14 cellular contexts compared by ENCODE assay signal in the genomic region with DNA sequence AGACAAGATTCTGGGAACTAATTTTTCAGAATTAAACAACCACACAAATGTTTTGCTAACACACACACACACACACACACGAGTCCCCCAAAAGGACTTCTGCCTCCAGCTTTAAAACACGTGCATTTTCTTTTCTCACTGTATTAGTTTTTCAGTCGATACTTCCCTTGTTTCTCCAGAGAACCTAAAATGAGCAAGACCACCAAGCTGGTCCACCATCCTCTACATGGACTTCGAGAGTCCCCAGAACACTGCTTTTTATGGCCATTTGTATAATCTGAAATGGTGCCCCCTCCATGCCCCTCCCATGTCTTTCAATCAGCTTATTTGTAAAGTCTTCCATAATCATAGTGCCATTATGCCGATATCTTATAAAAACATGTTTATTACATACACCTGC. TPM values are rescaled to one million over a fixed set of nuclear protein-coding genes. Genes with fewer than 3 reads are reported as not detected.
A peak's percentile ranks its signal among the peaks of the same experiment; 100 is the strongest.
DNase-seq lines count a peak whose midpoint lies in the region; ATAC-seq, FAIRE-seq and TF ChIP-seq lines count a peak whose summit lies in the region.
"Had no signal": no experiment of that assay in that cellular context is flagged by ENCODE, and none has a peak within 500 bp of the region (broad histone marks: within the 10 kb centered on the region; RNA-seq: fewer than 3 reads in every experiment).

No MANE protein-coding gene starts in this region.

- intact Hi-C loops in activated T-helper 1 cell treated with anti-CD3 and anti-CD28 coated beads, Interleukin-12 subunit alpha, Interleukin-12 subunit beta, Interleukin-2, Interleukin-4 antibody, amounts not matched to agents 30 ng/mL and 10 ng/mL and 1 ng/mL, durations not matched to agents 14 hours and 24 hours and 36 hours (cut with micrococcal nuclease), result loop anchor here (1.0 to 5.0 kb wide), 10 partner anchors 14 to 548 kb away; a partner anchor contains a TSS
- intact Hi-C loops in mucosa of descending colon (cut with DNase I, micrococcal nuclease), result no loop called here

- H3K4me3 ChIP-seq in CD4-positive, CD25-positive, alpha-beta regulatory T cell (ENCODE audit: low read depth, low read length), result peak overlapping the region; percentile 73
- no peak overlapping the region for H3K4me3 ChIP-seq in mucosa of descending colon
- H3K4me3 ChIP-seq: adrenal gland, gastrocnemius medialis had no signal

- H3K27me3 ChIP-seq in CD4-positive, CD25-positive, alpha-beta regulatory T cell (ENCODE audit: control insufficient read depth, insufficient read depth, low read length), result no peaks in the 10 kb centered on the region
- H3K27me3 ChIP-seq: adrenal gland, BE2C, gastrocnemius medialis had no signal

- H3K9me3 Mint-ChIP-seq in CD4-positive, CD25-positive, alpha-beta regulatory T cell, result peaks cover 0 to 9% (median 0%) of the 10 kb centered on the region in 7 donors
- H3K9me3 Mint-ChIP-seq in activated T-helper 1 cell treated with anti-CD3 and anti-CD28 coated beads, Interleukin-12 subunit alpha, Interleukin-12 subunit beta, Interleukin-2, Interleukin-4 antibody, amounts not matched to agents 30 ng/mL and 10 ng/mL and 1 ng/mL, durations not matched to agents 14 hours and 24 hours and 36 hours, result no peaks in the 10 kb centered on the region
- peaks cover 0 to 10% (median 0%) of the 10 kb centered on the region in 9 donors for H3K9me3 Mint-ChIP-seq in naive thymus-derived CD8-positive, alpha-beta T cell

- peaks cover 92% of the 10 kb centered on the region for H3K4me1 ChIP-seq in CD4-positive, CD25-positive, alpha-beta regulatory T cell (ENCODE audit: control insufficient read depth, insufficient read depth, low read length, poor library complexity, severe bottlenecking)
- H3K4me1 ChIP-seq in mucosa of descending colon (ENCODE audit: low read depth), result no peaks in the 10 kb centered on the region
- H3K4me1 ChIP-seq: BE2C, gastrocnemius medialis had no signal

- no peak for DNase-seq in CD4-positive, CD25-positive, alpha-beta regulatory T cell
- DNase-seq in GM19239 (ENCODE audit: insufficient read length, low spot score) (no peak), glomerular visceral epithelial cell (ENCODE audit: extremely low spot score) (no peak), RPMI8226 (no peak), SW 1271 (lab: John Stamatoyannopoulos, UW) (no peak), mucosa of descending colon (no peak)
- no peak for DNase-seq in activated T-helper 1 cell treated with anti-CD3 and anti-CD28 coated beads, Interleukin-12 subunit alpha, Interleukin-12 subunit beta, Interleukin-2, Interleukin-4 antibody, amounts not matched to agents 30 ng/mL and 10 ng/mL and 1 ng/mL, durations not matched to agents 14 hours and 24 hours and 36 hours (ENCODE audit: low spot score)
- DNase-seq in naive thymus-derived CD8-positive, alpha-beta T cell, result no peak
- DNase-seq: adrenal gland, BE2C, NCI-H2029, T1000 had no signal

- peak overlapping the region; percentile 85 for H3K27ac ChIP-seq in CD4-positive, CD25-positive, alpha-beta regulatory T cell (ENCODE audit: insufficient read depth, low read length, poor library complexity, severe bottlenecking)
- H3K27ac ChIP-seq: adrenal gland, gastrocnemius medialis had no signal

- peaks cover 44 to 99% (median 83%) of the 10 kb centered on the region in 4 donors for H3K4me1 Mint-ChIP-seq in CD4-positive, CD25-positive, alpha-beta regulatory T cell
- H3K4me1 Mint-ChIP-seq in activated T-helper 1 cell treated with anti-CD3 and anti-CD28 coated beads, Interleukin-12 subunit alpha, Interleukin-12 subunit beta, Interleukin-2, Interleukin-4 antibody, amounts not matched to agents 30 ng/mL and 10 ng/mL and 1 ng/mL, durations not matched to agents 14 hours and 24 hours and 36 hours (ENCODE audit: low read depth), result peaks cover 97% of the 10 kb centered on the region
- peaks cover 63 to 100% (median 97%) of the 10 kb centered on the region in 4 donors for H3K4me1 Mint-ChIP-seq in naive thymus-derived CD8-positive, alpha-beta T cell

- peak; percentile 11 for FAIRE-seq in GM19239 (lab: Jason Lieb, UNC)
- FAIRE-seq: endothelial cell of umbilical vein had no signal

- POLR2A ChIA-PET in naive thymus-derived CD8-positive, alpha-beta T cell (lab: Charles Lee), result interaction anchor here (0.8 to 23.4 kb wide), 7 partner anchors 9 to 118 kb away, joined by 3 to 1200 read pairs (median 5); a partner anchor contains a TSS

- no peaks in the 10 kb centered on the region for H3K36me3 Mint-ChIP-seq in CD4-positive, CD25-positive, alpha-beta regulatory T cell
- peaks cover 7% of the 10 kb centered on the region for H3K36me3 Mint-ChIP-seq in activated T-helper 1 cell treated with anti-CD3 and anti-CD28 coated beads, Interleukin-12 subunit alpha, Interleukin-12 subunit beta, Interleukin-2, Interleukin-4 antibody, amounts not matched to agents 30 ng/mL and 10 ng/mL and 1 ng/mL, durations not matched to agents 14 hours and 24 hours and 36 hours (ENCODE audit: low read depth)
- H3K36me3 Mint-ChIP-seq in naive thymus-derived CD8-positive, alpha-beta T cell, result no peaks in the 10 kb centered on the region

- ATAC-seq in CD4-positive, CD25-positive, alpha-beta regulatory T cell (ENCODE audit: low read depth in 2 of 2), result no peak
- ATAC-seq in naive thymus-derived CD8-positive, alpha-beta T cell, result no peak
- no peak for ATAC-seq in mucosa of descending colon
- ATAC-seq: gastrocnemius medialis had no signal

- peaks cover 6% of the 10 kb centered on the region for H3K27me3 Mint-ChIP-seq in CD4-positive, CD25-positive, alpha-beta regulatory T cell
- no peaks in the 10 kb centered on the region for H3K27me3 Mint-ChIP-seq in activated T-helper 1 cell treated with anti-CD3 and anti-CD28 coated beads, Interleukin-12 subunit alpha, Interleukin-12 subunit beta, Interleukin-2, Interleukin-4 antibody, amounts not matched to agents 30 ng/mL and 10 ng/mL and 1 ng/mL, durations not matched to agents 14 hours and 24 hours and 36 hours (ENCODE audit: insufficient read depth)
- H3K27me3 Mint-ChIP-seq in naive thymus-derived CD8-positive, alpha-beta T cell, result peaks cover 0 to 3% (median 0%) of the 10 kb centered on the region in 5 donors

- H3K27ac Mint-ChIP-seq in CD4-positive, CD25-positive, alpha-beta regulatory T cell, result peak overlapping the region; percentile 91 to 98 (median 93)
- peak overlapping the region; percentile 94 for H3K27ac Mint-ChIP-seq in activated T-helper 1 cell treated with anti-CD3 and anti-CD28 coated beads, Interleukin-12 subunit alpha, Interleukin-12 subunit beta, Interleukin-2, Interleukin-4 antibody, amounts not matched to agents 30 ng/mL and 10 ng/mL and 1 ng/mL, durations not matched to agents 14 hours and 24 hours and 36 hours
- H3K27ac Mint-ChIP-seq in naive thymus-derived CD8-positive, alpha-beta T cell, result peak overlapping the region; percentile 87 to 99 (median 96)

- no peaks in the 10 kb centered on the region for H3K36me3 ChIP-seq in CD4-positive, CD25-positive, alpha-beta regulatory T cell (ENCODE audit: control insufficient read depth, insufficient read depth, low read length)
- no peaks in the 10 kb centered on the region for H3K36me3 ChIP-seq in mucosa of descending colon (ENCODE audit: low read depth)
- H3K36me3 ChIP-seq: adrenal gland, BE2C, gastrocnemius medialis had no signal

- H3K4me3 Mint-ChIP-seq in CD4-positive, CD25-positive, alpha-beta regulatory T cell, result peak overlapping the region; percentile 74 to 91 (median 78)
- peak overlapping the region; percentile 64 for H3K4me3 Mint-ChIP-seq in activated T-helper 1 cell treated with anti-CD3 and anti-CD28 coated beads, Interleukin-12 subunit alpha, Interleukin-12 subunit beta, Interleukin-2, Interleukin-4 antibody, amounts not matched to agents 30 ng/mL and 10 ng/mL and 1 ng/mL, durations not matched to agents 14 hours and 24 hours and 36 hours
- H3K4me3 Mint-ChIP-seq in naive thymus-derived CD8-positive, alpha-beta T cell, result peak overlapping the region; percentile 44 to 95 (median 78)

- TF ChIP-seq CTCF in mucosa of descending colon (IDR thresholded peaks at IDR 0.05), result no peak

- H3K9me3 ChIP-seq in CD4-positive, CD25-positive, alpha-beta regulatory T cell (ENCODE audit: control insufficient read depth in 2 of 2, low read length in 2 of 2), result no peaks in the 10 kb centered on the region
- no peaks in the 10 kb centered on the region for H3K9me3 ChIP-seq in mucosa of descending colon
- H3K9me3 ChIP-seq: adrenal gland, BE2C, gastrocnemius medialis had no signal

RNA-seq across cellular contexts. Expression of a gene that starts 10.8 kb away (rescaled TPM):
- 5.0 TPM for total RNA-seq in CD4-positive, CD25-positive, alpha-beta regulatory T cell
- polyA plus RNA-seq in CD4-positive, CD25-positive, alpha-beta regulatory T cell, result 10 to 100 TPM in 2 of 4 donors, 1 to 10 TPM in 2; 7.6 to 15.8 (median 12.5) TPM
- 2.8 and 4.0 TPM in 2 replicates for total RNA-seq in activated T-helper 1 cell treated with anti-CD3 and anti-CD28 coated beads, Interleukin-12 subunit alpha, Interleukin-12 subunit beta, Interleukin-2, Interleukin-4 antibody, amounts not matched to agents 30 ng/mL and 10 ng/mL and 1 ng/mL, durations not matched to agents 14 hours and 24 hours and 36 hours
- total RNA-seq in naive thymus-derived CD8-positive, alpha-beta T cell, result 1 to 10 TPM; 5.7 to 6.5 TPM
- polyA plus RNA-seq in naive thymus-derived CD8-positive, alpha-beta T cell, result 10 to 100 TPM; 45.4 to 69.0 (median 48.6) TPM
- total RNA-seq in mucosa of descending colon, result 1 to 10 TPM in 2 of 3 donors, under 1 TPM in 1; 0.76 to 3.3 (median 1.1) TPM
- total RNA-seq: endothelial cell of umbilical vein had no signal
- polyA plus RNA-seq: endothelial cell of umbilical vein had no signal

RNA-seq across cellular contexts. Expression of a gene that starts 16.3 kb away (rescaled TPM):
- 83.8 TPM for total RNA-seq in CD4-positive, CD25-positive, alpha-beta regulatory T cell
- polyA plus RNA-seq in CD4-positive, CD25-positive, alpha-beta regulatory T cell, result 100 to 1,000 TPM in 3 of 4 donors, 10 to 100 TPM in 1; 85.6 to 196 (median 119) TPM
- 205 and 206 TPM in 2 replicates for total RNA-seq in activated T-helper 1 cell treated with anti-CD3 and anti-CD28 coated beads, Interleukin-12 subunit alpha, Interleukin-12 subunit beta, Interleukin-2, Interleukin-4 antibody, amounts not matched to agents 30 ng/mL and 10 ng/mL and 1 ng/mL, durations not matched to agents 14 hours and 24 hours and 36 hours
- 100 to 1,000 TPM; 274 to 289 TPM for total RNA-seq in naive thymus-derived CD8-positive, alpha-beta T cell
- polyA plus RNA-seq in naive thymus-derived CD8-positive, alpha-beta T cell, result 100 to 1,000 TPM; 161 to 395 (median 225) TPM
- 10 to 100 TPM; 42.2 to 65.4 (median 63.3) TPM for total RNA-seq in mucosa of descending colon
